16 cellular contexts compared by ENCODE assay signal in genomic region chrX:68896581-68896980, GRCh38.
A peak's percentile ranks its signal among the peaks of the same experiment; 100 is the strongest.
DNase-seq lines count a peak whose midpoint lies in the region; ATAC-seq and TF ChIP-seq lines count a peak whose summit lies in the region.
"Had no signal": no experiment of that assay in that cellular context is flagged by ENCODE, and none has a peak within 500 bp of the region (broad histone marks: within the 10 kb centered on the region; RNA-seq: fewer than 3 reads in every experiment).

No MANE protein-coding gene starts in this region.

- H3F3A ChIP-seq in neural progenitor cell (ENCODE audit: low read depth) = peaks cover 5% of the 10 kb centered on the region

- peaks cover 82% of the 10 kb centered on the region for H3K4me1 Mint-ChIP-seq in brain
- H3K4me1 Mint-ChIP-seq in neural progenitor cell = peaks cover 46% of the 10 kb centered on the region
- H3K4me1 Mint-ChIP-seq in activated T-helper 17 cell treated with anti-CD3 and anti-CD28 coated beads, Interleukin-2, amount 50 U/mL, for 72 hours = no peaks in the 10 kb centered on the region

- no peak overlapping the region for H3K9ac ChIP-seq in neural progenitor cell

- H3K27ac Mint-ChIP-seq in brain (peak overlapping the region; percentile 53 to 95 (median 90)), neural progenitor cell (peak overlapping the region; percentile 79)
- no peak overlapping the region for H3K27ac Mint-ChIP-seq in activated T-helper 17 cell treated with anti-CD3 and anti-CD28 coated beads, Interleukin-2, amount 50 U/mL, for 72 hours
- H3K27ac Mint-ChIP-seq: CD8-positive, alpha-beta T cell; GM23338 had no signal

- no peak for ATAC-seq in heart right ventricle
- no peak for ATAC-seq in activated T-helper 17 cell treated with anti-CD3 and anti-CD28 coated beads, Interleukin-2, amount 50 U/mL, for 72 hours (replicated peaks)
- ATAC-seq: CD8-positive, alpha-beta T cell; GM23338 had no signal

- H3K79me2 ChIP-seq in neural progenitor cell (ENCODE audit: low read depth) = no peaks in the 10 kb centered on the region

- no peaks in the 10 kb centered on the region for H3K27me3 Mint-ChIP-seq in brain
- peaks cover 20% of the 10 kb centered on the region for H3K27me3 Mint-ChIP-seq in neural progenitor cell (ENCODE audit: insufficient read depth, low read depth)
- no peaks in the 10 kb centered on the region for H3K27me3 Mint-ChIP-seq in activated T-helper 17 cell treated with anti-CD3 and anti-CD28 coated beads, Interleukin-2, amount 50 U/mL, for 72 hours

- intact Hi-C loops in heart right ventricle (cut with DNase I) (loop anchor here in 4 of 10 donors (5.0 to 10.0 kb wide), 3 partner anchors 36 to 98 kb away; no protein-coding TSS in a partner anchor), cardiac septum (cut with DNase I) (no loop called here)

- no peak for DNase-seq in heart right ventricle
- no peak for DNase-seq in cardiac septum (ENCODE audit: low spot score)
- DNase-seq in neural progenitor cell (ENCODE audit: low spot score) = no peak
- no peak for DNase-seq in kidney tubule cell (ENCODE audit: low spot score)
- DNase-seq in iPS-NIHi7 (ENCODE audit: extremely low spot score) = no peak
- DNase-seq: CD8-positive, alpha-beta T cell; COR-L47; GF-D8; H7 had no signal

- H3K9me3 ChIP-seq in heart right ventricle (no peaks in the 10 kb centered on the region), neural progenitor cell (ENCODE audit: low read depth) (no peaks in the 10 kb centered on the region)

- no peak overlapping the region for H3K4me2 ChIP-seq in neural progenitor cell
- H3K4me2 ChIP-seq: GM23338 had no signal

- TF ChIP-seq CTCF in heart right ventricle (IDR thresholded peaks at IDR 0.05) (no peak), brain (conservative IDR thresholded peaks at IDR 0.05) (no peak), neural progenitor cell (IDR thresholded peaks at IDR 0.05) (no peak)

- H3K4me1 ChIP-seq in heart right ventricle = peaks cover 11 to 53% (median 37%) of the 10 kb centered on the region in 9 donors
- H3K4me1 ChIP-seq in neural progenitor cell = peaks cover 26% of the 10 kb centered on the region
- no peaks in the 10 kb centered on the region for H3K4me1 ChIP-seq in urinary bladder (ENCODE audit: insufficient read depth)

- H3K36me3 ChIP-seq in heart right ventricle = no peaks in the 10 kb centered on the region
- no peaks in the 10 kb centered on the region for H3K36me3 ChIP-seq in neural progenitor cell
- no peaks in the 10 kb centered on the region for H3K36me3 ChIP-seq in urinary bladder (ENCODE audit: insufficient read depth)

- peak overlapping the region in 1 of 5 experiments; percentile 24 for H3K4me3 Mint-ChIP-seq in brain
- peak overlapping the region; percentile 55 for H3K4me3 Mint-ChIP-seq in neural progenitor cell
- no peak overlapping the region for H3K4me3 Mint-ChIP-seq in activated T-helper 17 cell treated with anti-CD3 and anti-CD28 coated beads, Interleukin-2, amount 50 U/mL, for 72 hours
- H3K4me3 Mint-ChIP-seq: CD14-positive monocyte; CD8-positive, alpha-beta T cell; GM23338 had no signal

- H3K27ac ChIP-seq in heart right ventricle = peak overlapping the region in 7 of 10 donors; percentile 88 to 93 (median 91)
- no peak overlapping the region for H3K27ac ChIP-seq in neural progenitor cell
- peak overlapping the region; percentile 4 for H3K27ac ChIP-seq in urinary bladder (ENCODE audit: low read depth)
- H3K27ac ChIP-seq: 22Rv1, HL-60 had no signal

- peaks cover 0 to 7% (median 0%) of the 10 kb centered on the region in 5 experiments for H3K9me3 Mint-ChIP-seq in brain
- peaks cover 18% of the 10 kb centered on the region for H3K9me3 Mint-ChIP-seq in neural progenitor cell
- H3K9me3 Mint-ChIP-seq in activated T-helper 17 cell treated with anti-CD3 and anti-CD28 coated beads, Interleukin-2, amount 50 U/mL, for 72 hours = no peaks in the 10 kb centered on the region
- H3K9me3 Mint-ChIP-seq: CD14-positive monocyte; CD8-positive, alpha-beta T cell; GM23338 had no signal

- no peaks in the 10 kb centered on the region for H4K20me1 ChIP-seq in neural progenitor cell (ENCODE audit: low read depth)

- H3K4me3 ChIP-seq in heart right ventricle = no peak overlapping the region
- H3K4me3 ChIP-seq in neural progenitor cell = no peak overlapping the region
- H3K4me3 ChIP-seq in urinary bladder (ENCODE audit: low read depth, low read length) = no peak overlapping the region
- H3K4me3 ChIP-seq: GM23338 had no signal

- H3K27me3 ChIP-seq in heart right ventricle (peaks cover 0 to 25% (median 0%) of the 10 kb centered on the region in 7 donors), neural progenitor cell (peaks cover 8% of the 10 kb centered on the region)

- 65 to 74% methylated on average over 6 of the region's 6 CpGs for WGBS in heart right ventricle, 2 donors
- whole genome bisulfite sequencing in urinary bladder = 75% methylated on average over 6 of the region's 6 CpGs

- no peak overlapping the region for H2AFZ ChIP-seq in neural progenitor cell (replicated peaks)
- H2AFZ ChIP-seq: GM23338 had no signal

- H3K36me3 Mint-ChIP-seq in brain (no peaks in the 10 kb centered on the region), neural progenitor cell (no peaks in the 10 kb centered on the region)
- H3K36me3 Mint-ChIP-seq in activated T-helper 17 cell treated with anti-CD3 and anti-CD28 coated beads, Interleukin-2, amount 50 U/mL, for 72 hours (ENCODE audit: low read depth) = no peaks in the 10 kb centered on the region
- H3K36me3 Mint-ChIP-seq: CD14-positive monocyte; CD8-positive, alpha-beta T cell had no signal
